23 cellular contexts compared by ENCODE assay signal in the genomic region with DNA sequence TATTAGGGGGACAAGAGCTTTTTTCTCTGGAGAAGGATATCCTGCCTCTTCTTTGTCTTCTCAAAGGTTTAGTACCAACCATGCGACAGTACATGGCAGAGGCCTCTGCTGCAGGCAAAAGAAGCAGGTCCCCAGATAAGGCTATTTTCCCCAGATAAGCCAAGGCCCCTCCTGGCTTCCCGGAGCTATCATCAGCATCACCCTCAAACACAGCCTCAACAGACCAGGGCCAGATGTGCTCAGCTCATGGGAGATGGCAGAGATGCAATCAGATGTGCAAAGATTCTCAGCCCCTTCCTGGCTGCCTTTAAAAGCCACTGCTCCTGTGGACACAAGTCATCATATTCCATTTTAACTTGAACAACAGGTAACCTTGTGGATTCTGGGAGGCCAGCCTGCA. TPM values are rescaled to one million over a fixed set of nuclear protein-coding genes. Genes with fewer than 3 reads are reported as not detected.
DNase-seq lines count a peak whose midpoint lies in the region; ATAC-seq and TF ChIP-seq lines count a peak whose summit lies in the region.
"Had no signal": no experiment of that assay in that cellular context is flagged by ENCODE, and none has a peak within 500 bp of the region (broad histone marks: within the 10 kb centered on the region; RNA-seq: fewer than 3 reads in every experiment).

No MANE protein-coding gene starts in this region.

- H3K27me3 Mint-ChIP-seq in chondrocyte (ENCODE audit: low read depth): peaks cover 2% of the 10 kb centered on the region

- H3K27ac Mint-ChIP-seq in chondrocyte (ENCODE audit: unreplicated experiment): no peak overlapping the region
- H3K27ac Mint-ChIP-seq: CD14-positive monocyte; CD4-positive, alpha-beta memory T cell; CD4-positive, CD25-positive, alpha-beta regulatory T cell; CD8-positive, alpha-beta memory T cell had no signal

- peak overlapping the region in 1 of 2 experiments; percentile 67; a peak in 1 of 4 replicates for H3K27ac ChIP-seq in SK-N-SH (ENCODE audit: low read depth in 2 of 2, low read length in 1 of 2)
- H3K27ac ChIP-seq in Karpas-422 (ENCODE audit: low read length): no peak overlapping the region
- H3K27ac ChIP-seq in right lobe of liver: no peak overlapping the region
- H3K27ac ChIP-seq: BLaER1 had no signal

- POLR2A ChIA-PET in SK-N-SH (lab: Yijun Ruan, JAX): no interaction called here

- H3K4me2 ChIP-seq in SK-N-SH (no peak overlapping the region), Karpas-422 (ENCODE audit: low read depth, low read length, poor library complexity, severe bottlenecking) (no peak overlapping the region)
- H3K4me2 ChIP-seq: BLaER1 had no signal

- H3K9me3 ChIP-seq in SK-N-SH (no peaks in the 10 kb centered on the region), Karpas-422 (ENCODE audit: low read length) (no peaks in the 10 kb centered on the region), right lobe of liver (no peaks in the 10 kb centered on the region)
- H3K9me3 ChIP-seq: BE2C, BLaER1 had no signal

- no peak overlapping the region for H3K4me3 ChIP-seq in SK-N-SH (ENCODE audit: low read depth in 2 of 2, low read length in 1 of 2)
- H3K4me3 ChIP-seq in Karpas-422 (ENCODE audit: low read length): no peak overlapping the region
- no peak overlapping the region for H3K4me3 ChIP-seq in right lobe of liver
- H3K4me3 ChIP-seq: BLaER1, GM12878 had no signal

- no peaks in the 10 kb centered on the region for H4K20me1 ChIP-seq in SK-N-SH (ENCODE audit: insufficient read depth)
- H4K20me1 ChIP-seq in Karpas-422 (ENCODE audit: insufficient read depth, low read depth, low read length): no peaks in the 10 kb centered on the region
- H4K20me1 ChIP-seq: BLaER1 had no signal

- peaks cover 3% of the 10 kb centered on the region for H3K9me3 Mint-ChIP-seq in chondrocyte (ENCODE audit: low read depth)
- H3K9me3 Mint-ChIP-seq: CD4-positive, alpha-beta memory T cell; CD8-positive, alpha-beta memory T cell had no signal

- no peak overlapping the region for H2AFZ ChIP-seq in SK-N-SH (ENCODE audit: low read depth)
- H2AFZ ChIP-seq in Karpas-422 (ENCODE audit: low read length): no peak overlapping the region

- intact Hi-C loops in right lobe of liver (cut with DNase I): no loop called here

- H3K4me1 Mint-ChIP-seq in chondrocyte (ENCODE audit: low read depth): no peaks in the 10 kb centered on the region
- H3K4me1 Mint-ChIP-seq: CD14-positive monocyte; CD4-positive, alpha-beta memory T cell; CD4-positive, CD25-positive, alpha-beta regulatory T cell; CD8-positive, alpha-beta memory T cell had no signal

- TF ChIP-seq RAD21 in SK-N-SH (IDR thresholded peaks at IDR 0.05; ENCODE audit: low read length): 0 out of 2 replicates have a peak, but pooled peaks have one; percentile 15

- peak; percentile 78 for DNase-seq in SK-N-SH
- DNase-seq in chondrocyte (ENCODE audit: low spot score): peak; percentile 32
- no peak for DNase-seq in Karpas-422
- no peak for DNase-seq in right lobe of liver
- DNase-seq: 8988T; ACHN; BE2C; CD4-positive, alpha-beta memory T cell; CD4-positive, CD25-positive, alpha-beta regulatory T cell; CD8-positive, alpha-beta memory T cell; COR-L47; DMS 273 treated with DMSO at 0.1 percent for 48 hours; DMS153; DMS53; DMS79; DND-41; EL; GDM1 had no signal

- no peaks in the 10 kb centered on the region for H3K36me3 Mint-ChIP-seq in chondrocyte (ENCODE audit: low read depth)
- H3K36me3 Mint-ChIP-seq: CD14-positive monocyte; CD4-positive, alpha-beta memory T cell; CD4-positive, CD25-positive, alpha-beta regulatory T cell; CD8-positive, alpha-beta memory T cell had no signal

- H3K9ac ChIP-seq in SK-N-SH (no peak overlapping the region), Karpas-422 (ENCODE audit: low read length) (no peak overlapping the region)
- H3K9ac ChIP-seq: BLaER1 had no signal

- CTCF ChIA-PET in SK-N-SH (lab: Yijun Ruan, JAX): interaction anchor here (0.8 to 1.6 kb wide), 3 partner anchors 8 to 37 kb away, joined by 3 to 6 read pairs (median 3); no protein-coding TSS in a partner anchor

- H3K36me3 ChIP-seq in SK-N-SH (replicated peaks in 1 of 2; ENCODE audit: control insufficient read depth in 1 of 2, insufficient read depth in 2 of 2, low read length in 1 of 2): no peaks in the 10 kb centered on the region
- H3K36me3 ChIP-seq in Karpas-422 (ENCODE audit: insufficient read depth, low read length): no peaks in the 10 kb centered on the region
- no peaks in the 10 kb centered on the region for H3K36me3 ChIP-seq in right lobe of liver
- H3K36me3 ChIP-seq: BE2C, BLaER1 had no signal

- H3K4me3 Mint-ChIP-seq in chondrocyte (ENCODE audit: unreplicated experiment): no peak overlapping the region
- H3K4me3 Mint-ChIP-seq: CD14-positive monocyte; CD4-positive, alpha-beta memory T cell; CD4-positive, CD25-positive, alpha-beta regulatory T cell; CD8-positive, alpha-beta memory T cell had no signal

- H3K9me2 ChIP-seq in SK-N-SH (no peaks in the 10 kb centered on the region), Karpas-422 (replicated peaks; ENCODE audit: insufficient read depth, low read length) (no peaks in the 10 kb centered on the region)

- H3K4me1 ChIP-seq in SK-N-SH (ENCODE audit: control insufficient read depth in 1 of 2, insufficient read depth in 2 of 2, low read depth in 1 of 2, low read length in 1 of 2): peaks cover 0 to 17% of the 10 kb centered on the region in 2 experiments; a peak in 2 of 4 replicates
- H3K4me1 ChIP-seq in Karpas-422 (ENCODE audit: low read length): peaks cover 9% of the 10 kb centered on the region
- no peaks in the 10 kb centered on the region for H3K4me1 ChIP-seq in right lobe of liver
- H3K4me1 ChIP-seq: BE2C, BLaER1 had no signal

- TF ChIP-seq EP300 in SK-N-SH (IDR thresholded peaks at IDR 0.05; ENCODE audit: borderline replicate concordance in 1 of 2, low read depth in 1 of 2, low read length in 1 of 2): peak in 1 of 2 experiments; percentile 84; a peak in 2 of 4 replicates

- WGBS in SK-N-SH (ENCODE audit: low lambda C conversion rate): 25% methylated on average over 2 of the region's 2 CpGs
- WGBS in right lobe of liver (ENCODE audit: insufficient coverage, low coverage, low lambda C conversion rate, missing lambda C conversion rate): 56% methylated on average over 1 of the region's 2 CpGs

- TF ChIP-seq CTCF in SK-N-SH (IDR thresholded peaks at IDR 0.05) (no peak), chondrocyte (IDR thresholded peaks at IDR 0.05) (no peak), right lobe of liver (IDR thresholded peaks at IDR 0.05) (no peak)

- TF ChIP-seq POLR2A in right lobe of liver (IDR thresholded peaks at IDR 0.05): no peak

- no peaks in the 10 kb centered on the region for H3F3A ChIP-seq in SK-N-SH (replicated peaks; ENCODE audit: insufficient read depth)

- H3K79me2 ChIP-seq in SK-N-SH (ENCODE audit: insufficient read depth) (no peaks in the 10 kb centered on the region), Karpas-422 (ENCODE audit: low read length) (no peaks in the 10 kb centered on the region)

- H3K27me3 ChIP-seq in SK-N-SH (ENCODE audit: insufficient read depth) (no peaks in the 10 kb centered on the region), Karpas-422 (ENCODE audit: low read length) (no peaks in the 10 kb centered on the region), right lobe of liver (no peaks in the 10 kb centered on the region)
- H3K27me3 ChIP-seq: BE2C, BLaER1 had no signal

- no peak for ATAC-seq in right lobe of liver
- no peak for ATAC-seq in GM21529 (IDR thresholded peaks at IDR 0.05; ENCODE audit: unreplicated experiment)
- ATAC-seq: GM12878 had no signal

TF ChIP-seq in SK-N-SH, 30 proteins besides CTCF, POLR2A, EP300 and RAD21:
- TF ChIP-seq CHD2 (IDR thresholded peaks at IDR 0.05; ENCODE audit: low read length, partially characterized antibody) (peak; percentile 51), RCOR1 (IDR thresholded peaks at IDR 0.05; ENCODE audit: low read length) (peak; percentile 68; the same call in 1 of the 2 replicates), EZH2phosphoT487 (IDR thresholded peaks at IDR 0.05; ENCODE audit: borderline replicate concordance, low read depth) (no peak), SIN3A (IDR thresholded peaks at IDR 0.05; ENCODE audit: borderline replicate concordance, low read depth, low read length) (no peak), GATA2 (CRISPR knock-in tag; IDR thresholded peaks at IDR 0.05) (peak; percentile 96), MXI1 (IDR thresholded peaks at IDR 0.05; ENCODE audit: low read depth, low read length) (peak; percentile 18; the same call in 1 of the 2 replicates), FOXJ3 (CRISPR knock-in tag; IDR thresholded peaks at IDR 0.05) (0 out of 2 replicates have a peak, but pooled peaks have one; percentile 51)
TF ChIP-seq in SK-N-SH: peak in this region for 5.

RNA-seq across cellular contexts. Expression of a gene that starts 49.0 kb away (rescaled TPM):
- 2.6 and 3.1 TPM in 2 replicates for polyA plus RNA-seq in SK-N-SH (2012; rRNA removed)
- polyA plus RNA-seq in SK-N-SH (2012; cell fraction: cytosol; rRNA removed): 1.5 and 1.6 TPM in 2 replicates
- 10.5 and 11.8 TPM in 2 replicates for polyA plus RNA-seq in SK-N-SH (2012; cell fraction: nucleus; rRNA removed)
- total RNA-seq in chondrocyte: not detected in 3 replicates
- 0.04 and 0.11 TPM in 2 replicates for total RNA-seq in Karpas-422 (2014; rRNA removed; shearing (Covaris generic); ENCODE audit: low replicate concordance)
- under 1 TPM; 0.35 to 0.75 (median 0.46) TPM for total RNA-seq in right lobe of liver
- total RNA-seq: A673; CD4-positive, CD25-positive, alpha-beta regulatory T cell; GM12878 had no signal
- polyA plus RNA-seq: CD14-positive monocyte; CD4-positive, alpha-beta memory T cell; CD4-positive, CD25-positive, alpha-beta regulatory T cell; CD8-positive, alpha-beta memory T cell; GM12878 had no signal

Comparison
In these comparisons a context has a peak if more than half of its experiments do, and no peak if none do; other contexts are left out.
1. DNase-seq: peak in SK-N-SH (single experiment) and chondrocyte (single experiment); none in Karpas-422 (single experiment) and right lobe of liver (0 of 3).